Comparison of ENCODE assay signal across 1 cellular context in genomic region chr2:70188460-70188859, GRCh38.
TF ChIP-seq lines count a peak whose summit lies in the region.

No MANE protein-coding gene starts in this region.

TF ChIP-seq in K562, 482 proteins besides CTCF, POLR2A, EP300 and RAD21:
- TF ChIP-seq JUND (IDR thresholded peaks at IDR 0.05; ENCODE audit: borderline replicate concordance, low read depth, low read length) (peak; percentile 35; the same call in 1 of the 2 replicates), JUND (tag; IDR thresholded peaks at IDR 0.05; ENCODE audit: borderline replicate concordance, low read depth, low read length) (no peak), MEIS2 (IDR thresholded peaks at IDR 0.05; ENCODE audit: partially characterized antibody) (peak; percentile 15), USF1 (CRISPR knock-in tag; IDR thresholded peaks at IDR 0.05) (no peak), CHAMP1 (IDR thresholded peaks at IDR 0.05) (no peak), ATF3 (IDR thresholded peaks at IDR 0.05) (peak; percentile 79), ATF3 (CRISPR knock-in tag; conservative IDR thresholded peaks at IDR 0.05) (no peak), PCBP1 (IDR thresholded peaks at IDR 0.05; ENCODE audit: low read depth, low read length, poor library complexity, severe bottlenecking) (no peak), NFIC (IDR thresholded peaks at IDR 0.05) (peak; percentile 88), POU5F1 (IDR thresholded peaks at IDR 0.05; ENCODE audit: borderline replicate concordance, low read depth, low read length, partially characterized antibody) (no peak), GTF2B (IDR thresholded peaks at IDR 0.05; ENCODE audit: extremely low read depth, insufficient read length) (no peak), WHSC1 (IDR thresholded peaks at IDR 0.05; ENCODE audit: low read length) (no peak), ZNF165 (CRISPR knock-in tag; IDR thresholded peaks at IDR 0.05; ENCODE audit: borderline replicate concordance) (no peak), BRCA1 (IDR thresholded peaks at IDR 0.05) (no peak), BRCA1 (CRISPR knock-in tag; IDR thresholded peaks at IDR 0.05) (no peak), KLF10 (CRISPR knock-in tag; IDR thresholded peaks at IDR 0.05) (no peak), SMARCE1 (IDR thresholded peaks at IDR 0.05) (peak; percentile 35; the same call in 1 of the 2 replicates), ZNF518B (CRISPR knock-in tag; IDR thresholded peaks at IDR 0.05) (no peak), RBM14 (IDR thresholded peaks at IDR 0.05; ENCODE audit: borderline replicate concordance, insufficient read depth, low read depth, low read length) (no peak), KAT2B (IDR thresholded peaks at IDR 0.05; ENCODE audit: low read depth, low read length) (no peak), SRF (CRISPR knock-in tag; IDR thresholded peaks at IDR 0.05) (no peak)
